In the genomic region with DNA sequence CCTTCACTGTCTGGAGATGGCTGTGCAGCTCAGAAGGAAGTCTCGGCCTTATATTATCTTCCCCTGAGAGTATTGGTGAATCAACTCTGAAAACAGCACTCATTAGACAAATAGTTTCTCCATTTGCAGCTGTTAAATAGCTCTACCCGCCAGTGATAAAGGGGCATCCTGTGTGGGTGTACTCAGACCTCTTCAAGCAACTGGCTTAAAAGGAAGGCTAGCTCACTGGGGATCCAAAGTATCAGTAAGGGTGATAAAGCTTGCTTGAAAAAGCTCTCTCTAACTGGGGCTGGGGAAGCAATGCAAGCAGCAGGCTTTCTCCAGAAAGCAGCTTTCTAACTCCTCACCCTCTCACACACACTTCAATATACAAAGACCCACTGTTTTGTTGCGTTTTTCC, we compare ENCODE assay signal across 10 cellular contexts.
DNase-seq lines count a peak whose midpoint lies in the region; ATAC-seq, FAIRE-seq and TF ChIP-seq lines count a peak whose summit lies in the region.
"Had no signal": no experiment of that assay in that cellular context is flagged by ENCODE, and none has a peak within 500 bp of the region (broad histone marks: within the 10 kb centered on the region; RNA-seq: fewer than 3 reads in every experiment).

No MANE protein-coding gene starts in this region.

- intact Hi-C loops in CD4-positive, alpha-beta T cell (cut with DNase I, micrococcal nuclease): loop anchor here (5.0 to 10.0 kb wide), 2 partner anchors 81 to 839 kb away; partner anchors contain the start of gene TANK (in 1 of the 2)
- intact Hi-C loops in activated T-helper 2 cell treated with anti-CD3 and anti-CD28 coated beads, Interferon-gamma antibody, Interleukin-2, Interleukin-4, amounts not matched to agents 10 μg/mL and 5 μg/mL and 100 μg/mL, durations not matched to agents 14 hours and 24 hours and 36 hours (cut with micrococcal nuclease): loop anchor here (10.0 kb wide), 2 partner anchors 141 to 711 kb away; no protein-coding TSS in a partner anchor
- intact Hi-C loops in kidney (cut with DNase I): no loop called here

- H3K4me3 ChIP-seq in MG63 (no peak overlapping the region), kidney (ENCODE audit: low read length in 2 of 2) (no peak overlapping the region)

- no peak for DNase-seq in CD4-positive, alpha-beta T cell
- DNase-seq in activated T-helper 2 cell treated with anti-CD3 and anti-CD28 coated beads, Interferon-gamma antibody, Interleukin-2, Interleukin-4, amounts not matched to agents 10 μg/mL and 5 μg/mL and 100 μg/mL, durations not matched to agents 14 hours and 24 hours and 36 hours (ENCODE audit: low spot score): no peak
- no peak for DNase-seq in MG63
- DNase-seq in NCI-H510A treated with DMSO at 0.1 percent for 48 hours (lab: John Stamatoyannopoulos, UW): no peak
- DNase-seq in D341Med (ENCODE audit: low spot score): no peak
- DNase-seq in kidney: no peak
- DNase-seq: left colon had no signal

- CTCF ChIA-PET in CD4-positive, alpha-beta T cell (lab: Charles Lee): interaction anchor here (1.4 kb wide), 1 partner anchor 13 kb away, joined by 4 read pairs; no protein-coding TSS in a partner anchor

- no peak for ATAC-seq in CD4-positive, alpha-beta T cell (ENCODE audit: poor library complexity)
- peak; percentile 15 for ATAC-seq in GM19035 (IDR thresholded peaks at IDR 0.05; ENCODE audit: unreplicated experiment)
- ATAC-seq in HG03066 (IDR thresholded peaks at IDR 0.05; ENCODE audit: low read depth, unreplicated experiment): peak; percentile 39

- no peaks in the 10 kb centered on the region for H3K27me3 Mint-ChIP-seq in CD4-positive, alpha-beta T cell
- no peaks in the 10 kb centered on the region for H3K27me3 Mint-ChIP-seq in activated T-helper 2 cell treated with anti-CD3 and anti-CD28 coated beads, Interferon-gamma antibody, Interleukin-2, Interleukin-4, amounts not matched to agents 10 μg/mL and 5 μg/mL and 100 μg/mL, durations not matched to agents 14 hours and 24 hours and 36 hours (ENCODE audit: low read depth)

- peak overlapping the region; percentile 86 for H3K4me3 Mint-ChIP-seq in CD4-positive, alpha-beta T cell
- H3K4me3 Mint-ChIP-seq in activated T-helper 2 cell treated with anti-CD3 and anti-CD28 coated beads, Interferon-gamma antibody, Interleukin-2, Interleukin-4, amounts not matched to agents 10 μg/mL and 5 μg/mL and 100 μg/mL, durations not matched to agents 14 hours and 24 hours and 36 hours (ENCODE audit: low read depth): peak overlapping the region; percentile 86

- no peaks in the 10 kb centered on the region for H3K9me3 ChIP-seq in CD4-positive, alpha-beta T cell (ENCODE audit: control insufficient read depth, low read length)
- H3K9me3 ChIP-seq in MG63 (no peaks in the 10 kb centered on the region), kidney (ENCODE audit: control insufficient read depth in 1 of 2, low read length in 2 of 2) (no peaks in the 10 kb centered on the region)

- no peaks in the 10 kb centered on the region for H3K9me3 Mint-ChIP-seq in CD4-positive, alpha-beta T cell
- H3K9me3 Mint-ChIP-seq in activated T-helper 2 cell treated with anti-CD3 and anti-CD28 coated beads, Interferon-gamma antibody, Interleukin-2, Interleukin-4, amounts not matched to agents 10 μg/mL and 5 μg/mL and 100 μg/mL, durations not matched to agents 14 hours and 24 hours and 36 hours: no peaks in the 10 kb centered on the region

- H3K36me3 ChIP-seq in MG63 (no peaks in the 10 kb centered on the region), kidney (ENCODE audit: control insufficient read depth in 1 of 2, insufficient read depth in 2 of 2, low read length in 2 of 2) (no peaks in the 10 kb centered on the region)

- TF ChIP-seq CTCF in CD4-positive, alpha-beta T cell (IDR thresholded peaks at IDR 0.05): no peak
- no peak for TF ChIP-seq CTCF in kidney (IDR thresholded peaks at IDR 0.05; ENCODE audit: borderline replicate concordance, extremely low read depth, insufficient read depth)

- POLR2A ChIA-PET in CD4-positive, alpha-beta T cell (lab: Charles Lee): interaction anchor here (0.6 to 1.0 kb wide), 5 partner anchors 11 to 166 kb away, joined by 3 to 4 read pairs (median 3); partner anchors contain the start of gene PSMD14

- FAIRE-seq in kidney (lab: Jason Lieb, UNC): no peak
- FAIRE-seq: colon had no signal

- peaks cover 75% of the 10 kb centered on the region for H3K4me1 Mint-ChIP-seq in CD4-positive, alpha-beta T cell (ENCODE audit: low read depth)
- peaks cover 53% of the 10 kb centered on the region for H3K4me1 Mint-ChIP-seq in activated T-helper 2 cell treated with anti-CD3 and anti-CD28 coated beads, Interferon-gamma antibody, Interleukin-2, Interleukin-4, amounts not matched to agents 10 μg/mL and 5 μg/mL and 100 μg/mL, durations not matched to agents 14 hours and 24 hours and 36 hours (ENCODE audit: low read depth)

- H3K4me1 ChIP-seq in kidney (ENCODE audit: control insufficient read depth in 1 of 2, insufficient read depth in 1 of 2, low read depth in 1 of 2, low read length in 2 of 2): no peaks in the 10 kb centered on the region

- peaks cover 16% of the 10 kb centered on the region for H3K36me3 Mint-ChIP-seq in CD4-positive, alpha-beta T cell (ENCODE audit: low read depth)
- H3K36me3 Mint-ChIP-seq in activated T-helper 2 cell treated with anti-CD3 and anti-CD28 coated beads, Interferon-gamma antibody, Interleukin-2, Interleukin-4, amounts not matched to agents 10 μg/mL and 5 μg/mL and 100 μg/mL, durations not matched to agents 14 hours and 24 hours and 36 hours (ENCODE audit: low read depth): peaks cover 17% of the 10 kb centered on the region

- H3K27ac ChIP-seq in CD4-positive, alpha-beta T cell (ENCODE audit: low read depth, low read length): peak overlapping the region; percentile 5
- H3K27ac ChIP-seq in kidney (ENCODE audit: low read depth in 2 of 2, low read length in 2 of 2): no peak overlapping the region

- H3K27ac Mint-ChIP-seq in CD4-positive, alpha-beta T cell: peak overlapping the region; percentile 84
- H3K27ac Mint-ChIP-seq in activated T-helper 2 cell treated with anti-CD3 and anti-CD28 coated beads, Interferon-gamma antibody, Interleukin-2, Interleukin-4, amounts not matched to agents 10 μg/mL and 5 μg/mL and 100 μg/mL, durations not matched to agents 14 hours and 24 hours and 36 hours: peak overlapping the region; percentile 57

- H3K27me3 ChIP-seq in CD4-positive, alpha-beta T cell (ENCODE audit: control insufficient read depth, insufficient read depth, low read length): no peaks in the 10 kb centered on the region
- no peaks in the 10 kb centered on the region; the same call in 1 of the 2 replicates for H3K27me3 ChIP-seq in MG63

- H3K9ac ChIP-seq in kidney (ENCODE audit: low read length in 2 of 2): no peak overlapping the region
